ENCODE assay signal across 8 cellular contexts in the genomic region with DNA sequence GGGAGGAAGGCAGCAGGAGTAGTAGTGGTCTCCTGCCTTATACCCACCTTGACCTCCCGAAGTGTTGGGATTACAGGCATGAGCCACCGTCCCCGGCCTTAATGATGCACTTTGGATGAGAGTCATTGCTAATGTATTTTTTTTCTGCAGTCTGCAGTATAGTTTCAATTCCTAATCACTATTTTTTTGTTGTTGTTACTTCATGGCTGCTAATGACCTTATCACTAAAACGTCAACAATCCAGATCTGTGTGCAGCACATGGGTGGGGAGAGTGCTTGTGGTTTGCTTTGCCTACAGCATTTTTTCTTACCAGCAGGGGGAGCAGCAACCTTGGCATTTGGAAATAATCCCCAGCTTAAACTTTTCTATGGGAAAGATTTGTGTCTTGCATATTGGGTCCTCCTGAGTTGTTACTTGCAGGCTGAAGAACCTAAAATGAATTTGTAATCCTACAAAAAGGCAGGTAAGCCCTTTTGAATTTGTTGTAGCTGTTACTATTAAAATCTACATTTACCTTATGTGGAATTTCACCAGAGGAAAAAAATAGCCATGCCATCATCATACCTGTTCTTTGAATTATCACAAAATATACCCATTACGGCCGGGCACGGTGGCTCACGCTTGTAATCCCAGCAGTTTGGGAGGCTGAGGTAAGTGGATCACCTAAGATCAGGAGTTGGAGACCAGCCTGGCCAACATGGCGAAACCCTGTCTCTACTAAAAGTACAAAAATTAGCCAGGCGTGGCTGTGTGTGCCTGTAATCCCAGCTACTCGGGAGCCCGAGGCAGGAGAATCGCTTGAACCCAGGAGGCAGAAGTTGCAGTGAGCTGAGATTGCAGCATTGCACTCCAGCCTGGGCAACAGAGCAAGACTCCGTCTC.
DNase-seq lines count a peak whose midpoint lies in the region; ATAC-seq lines count a peak whose summit lies in the region.

No MANE protein-coding gene starts in this region.

- ATAC-seq in HG03064 (IDR thresholded peaks at IDR 0.05; ENCODE audit: low read depth, unreplicated experiment) (peak; percentile 66), memory B cell (ENCODE audit: low read depth) (peak; percentile 88)

- no peaks in the 10 kb centered on the region for H3K27me3 Mint-ChIP-seq in memory B cell

- peak; percentile 83 for DNase-seq in activated gamma-delta T cell treated with Interleukin-2 at 50 U/mL for 16 hours
- no peak for DNase-seq in activated gamma-delta T cell (lab: John Stamatoyannopoulos, UW)
- DNase-seq in NCI-H524 treated with DMSO at 0.1 percent for 48 hours (lab: John Stamatoyannopoulos, UW) = peak; percentile 32
- peak; percentile 81 to 90 for DNase-seq in activated CD4-positive, alpha-beta T cell treated with anti-CD3 and anti-CD28 coated beads, Interleukin-2, amount 50 U/mL, for 48 hours
- DNase-seq in ecto neural progenitor cell (ENCODE audit: low spot score) = peak; percentile 60
- peak; percentile 74 to 75 for DNase-seq in memory B cell (ENCODE audit: low spot score in 2 of 2)
- peak; percentile 63 for DNase-seq in stimulated activated CD8-positive, alpha-beta memory T cell treated with anti-CD3 and anti-CD28 coated beads, Interleukin-4, amount 100 ng/mL, for 24 hours (ENCODE audit: low read depth)

- peaks cover 6% of the 10 kb centered on the region for H3K4me1 Mint-ChIP-seq in memory B cell

- no peak overlapping the region for H3K4me3 Mint-ChIP-seq in memory B cell

- no peak overlapping the region for H3K27ac Mint-ChIP-seq in memory B cell

- no peaks in the 10 kb centered on the region for H3K9me3 Mint-ChIP-seq in memory B cell

- H3K36me3 Mint-ChIP-seq in memory B cell = no peaks in the 10 kb centered on the region
